7 cellular contexts compared by ENCODE assay signal in genomic region chr20:62793757-62794006, GRCh38. TPM values are rescaled to one million over a fixed set of nuclear protein-coding genes. Genes with fewer than 3 reads are reported as not detected.
DNase-seq lines count a peak whose midpoint lies in the region; ATAC-seq and TF ChIP-seq lines count a peak whose summit lies in the region.

No MANE protein-coding gene starts in this region.

- ATAC-seq in activated B cell treated with CpG ODN at 0.5 μM for 24 hours (ENCODE audit: low read depth) (no peak), GM21619 (IDR thresholded peaks at IDR 0.05; ENCODE audit: unreplicated experiment) (no peak)
- peak; percentile 0 for ATAC-seq in stimulated activated naive CD8-positive, alpha-beta T cell treated with anti-CD3 and anti-CD28 coated beads, Interleukin-15, amount 100 ng/mL, for 72 hours

- no peak overlapping the region for H3K9ac ChIP-seq in iPS-15b (ENCODE audit: low read depth, low read length)

- H3K27me3 Mint-ChIP-seq in HFFc6 (ENCODE audit: insufficient read depth) (peaks cover 2% of the 10 kb centered on the region; the same call in 1 of the 2 replicates), activated B cell treated with CpG ODN at 0.5 μM for 24 hours (no peaks in the 10 kb centered on the region)
- H3K27me3 Mint-ChIP-seq in stimulated activated naive CD8-positive, alpha-beta T cell treated with anti-CD3 and anti-CD28 coated beads, Interleukin-15, amount 100 ng/mL, for 72 hours = no peaks in the 10 kb centered on the region

- H3K4me1 Mint-ChIP-seq in HFFc6 (ENCODE audit: low read depth) = peaks cover 38% of the 10 kb centered on the region
- H3K4me1 Mint-ChIP-seq in activated B cell treated with CpG ODN at 0.5 μM for 24 hours = peaks cover 44% of the 10 kb centered on the region
- H3K4me1 Mint-ChIP-seq in stimulated activated naive CD8-positive, alpha-beta T cell treated with anti-CD3 and anti-CD28 coated beads, Interleukin-15, amount 100 ng/mL, for 72 hours = peaks cover 57% of the 10 kb centered on the region

- H3K4me1 ChIP-seq in iPS-15b (ENCODE audit: control insufficient read depth, insufficient read depth, low read length) = no peaks in the 10 kb centered on the region

- H3K4me3 ChIP-seq in iPS-15b (ENCODE audit: low read depth, low read length) = peak overlapping the region; percentile 43

- intact Hi-C loops in activated B cell treated with CpG ODN at 0.5 μM for 24 hours (cut with micrococcal nuclease) = loop anchor here (1.0 to 5.0 kb wide), 8 partner anchors 16 to 671 kb away; partner anchors contain the start of genes ADRM1, LSM14B, OSBPL2 and SLCO4A1

- peaks cover 8% of the 10 kb centered on the region for H3K36me3 ChIP-seq in iPS-15b (ENCODE audit: control insufficient read depth, insufficient read depth, low read length)

- H3K9me3 Mint-ChIP-seq in HFFc6 = no peaks in the 10 kb centered on the region
- no peaks in the 10 kb centered on the region for H3K9me3 Mint-ChIP-seq in activated B cell treated with CpG ODN at 0.5 μM for 24 hours
- no peaks in the 10 kb centered on the region for H3K9me3 Mint-ChIP-seq in stimulated activated naive CD8-positive, alpha-beta T cell treated with anti-CD3 and anti-CD28 coated beads, Interleukin-15, amount 100 ng/mL, for 72 hours

- H3K27ac Mint-ChIP-seq in HFFc6 = peak overlapping the region; percentile 45
- H3K27ac Mint-ChIP-seq in activated B cell treated with CpG ODN at 0.5 μM for 24 hours = peak overlapping the region; percentile 92
- peak overlapping the region in 1 of 2 donors; percentile 78 for H3K27ac Mint-ChIP-seq in stimulated activated naive CD8-positive, alpha-beta T cell treated with anti-CD3 and anti-CD28 coated beads, Interleukin-15, amount 100 ng/mL, for 72 hours

- H3K36me3 Mint-ChIP-seq in HFFc6 (ENCODE audit: low read depth) (peaks cover 6% of the 10 kb centered on the region), activated B cell treated with CpG ODN at 0.5 μM for 24 hours (ENCODE audit: low read depth) (peaks cover 9% of the 10 kb centered on the region)

- TF ChIP-seq CTCF in HFFc6 (IDR thresholded peaks at IDR 0.05) (0 out of 2 replicates have a peak, but pooled peaks have one; percentile 17), activated B cell treated with CpG ODN at 0.5 μM for 24 hours (IDR thresholded peaks at IDR 0.05) (no peak)

- no peak for DNase-seq in HFFc6
- DNase-seq in activated B cell treated with CpG ODN at 0.5 μM for 24 hours = no peak
- no peak for DNase-seq in stimulated activated naive CD8-positive, alpha-beta T cell treated with anti-CD3 and anti-CD28 coated beads, Interleukin-15, amount 100 ng/mL, for 72 hours
- no peak for DNase-seq in HK-2 (ENCODE audit: unreplicated experiment)
- DNase-seq in kidney glomerular epithelial cell (lab: John Stamatoyannopoulos, UW) = no peak

- H3K4me3 Mint-ChIP-seq in HFFc6 (peak overlapping the region; percentile 68), activated B cell treated with CpG ODN at 0.5 μM for 24 hours (peak overlapping the region; percentile 60)
- peak overlapping the region; percentile 79 to 80 for H3K4me3 Mint-ChIP-seq in stimulated activated naive CD8-positive, alpha-beta T cell treated with anti-CD3 and anti-CD28 coated beads, Interleukin-15, amount 100 ng/mL, for 72 hours

- H3K9me3 ChIP-seq in iPS-15b (ENCODE audit: control insufficient read depth, insufficient read depth, low read length) = no peaks in the 10 kb centered on the region

- CTCF ChIA-PET in activated B cell treated with CpG ODN at 0.5 μM for 24 hours (lab: Charles Lee) = interaction anchor here (1.1 to 1.7 kb wide), 4 partner anchors 11 to 307 kb away, joined by 3 to 7 read pairs (median 4); partner anchors contain the start of gene OGFR

- peaks cover 2% of the 10 kb centered on the region for H3K27me3 ChIP-seq in iPS-15b (ENCODE audit: control insufficient read depth, insufficient read depth, low read length)

- POLR2A ChIA-PET in activated B cell treated with CpG ODN at 0.5 μM for 24 hours (lab: Charles Lee) = interaction anchor here (0.6 to 5.0 kb wide), 25 partner anchors 8 to 672 kb away, joined by 3 to 56 read pairs (median 5); partner anchors contain the start of genes COL9A3, LSM14B, OGFR and PSMA7

RNA-seq across cellular contexts. Expression of gene MRGBP, which starts 2.6 kb away (rescaled TPM):
- total RNA-seq in HFFc6 (2021; fragmentation: NEBNext Ultra II Directional; extraction: Animal tissue kit (Norgen Biotek cat#: 25700)) = 10 to 100 TPM; 14.9 to 17.8 (median 16.6) TPM
- total RNA-seq in activated B cell treated with CpG ODN at 0.5 μM for 24 hours = 9.8 and 10.7 TPM in 2 replicates

RNA-seq across cellular contexts. Expression of gene OGFR, which starts 11.0 kb away (rescaled TPM):
- total RNA-seq in HFFc6 (2021; fragmentation: NEBNext Ultra II Directional; extraction: Animal tissue kit (Norgen Biotek cat#: 25700)) = 10 to 100 TPM; 37.8 to 42.2 (median 39.0) TPM
- 74.6 and 78.9 TPM in 2 replicates for total RNA-seq in activated B cell treated with CpG ODN at 0.5 μM for 24 hours

RNA-seq across cellular contexts. Expression of gene COL9A3, which starts 23.2 kb away (rescaled TPM):
- under 1 TPM in 3 of 6 experiments, not detected in 3; 0.07 to 0.34 (median 0.09) TPM for total RNA-seq in HFFc6 (2021; fragmentation: NEBNext Ultra II Directional; extraction: Animal tissue kit (Norgen Biotek cat#: 25700))
- total RNA-seq in activated B cell treated with CpG ODN at 0.5 μM for 24 hours = 33.2 and 37.6 TPM in 2 replicates

Comparison
In these comparisons a context has a peak if more than half of its experiments do, and no peak if none do; other contexts are left out.
1. RNA of gene COL9A3, which starts 23.2 kb away (total RNA-seq): 33.2 to 37.6 TPM in activated B cell treated with CpG ODN at 0.5 μM for 24 hours; 0.07 to 0.34 TPM in HFFc6; every median in the first group is over 10 times any median in the second.
2. Peak in every context shown above with its lines, with median percentiles within 50 percentile points of each other: H3K4me3 Mint-ChIP-seq.